Comparison of ENCODE assay signal across 9 cellular contexts in genomic region chr12:104460041-104460757, GRCh38. TPM values are rescaled to one million over a fixed set of nuclear protein-coding genes. Genes with fewer than 3 reads are reported as not detected.
DNase-seq lines count a peak whose midpoint lies in the region; FAIRE-seq and TF ChIP-seq lines count a peak whose summit lies in the region.
"Had no signal": no experiment of that assay in that cellular context is flagged by ENCODE, and none has a peak within 500 bp of the region (broad histone marks: within the 10 kb centered on the region; RNA-seq: fewer than 3 reads in every experiment).

No MANE protein-coding gene starts in this region.

- no peaks in the 10 kb centered on the region for H4K20me1 ChIP-seq in Karpas-422 (ENCODE audit: insufficient read depth, low read depth, low read length)

- peak overlapping the region; percentile 83 for H3K27ac ChIP-seq in CD8-positive, alpha-beta memory T cell (ENCODE audit: low read depth, low read length)
- peak overlapping the region; percentile 84 for H3K27ac ChIP-seq in colonic mucosa
- no peak overlapping the region for H3K27ac ChIP-seq in kidney (ENCODE audit: low read depth in 2 of 2, low read length in 2 of 2)
- no peak overlapping the region for H3K27ac ChIP-seq in testis
- no peak overlapping the region for H3K27ac ChIP-seq in Karpas-422 (ENCODE audit: low read length)

- H3K9ac ChIP-seq in colonic mucosa (ENCODE audit: low read depth in 2 of 2, low read length in 2 of 2) = peak overlapping the region; percentile 12 to 19
- no peak overlapping the region for H3K9ac ChIP-seq in kidney (ENCODE audit: low read length in 2 of 2)
- no peak overlapping the region for H3K9ac ChIP-seq in Karpas-422 (ENCODE audit: low read length)

- H3K27ac Mint-ChIP-seq in CD8-positive, alpha-beta memory T cell = peak overlapping the region; percentile 88 to 99 (median 98)
- H3K27ac Mint-ChIP-seq in neural crest cell (ENCODE audit: unreplicated experiment) = no peak overlapping the region

- intact Hi-C loops in colonic mucosa (cut with DNase I) (no loop called here), kidney (cut with DNase I) (no loop called here), posterior cingulate gyrus (cut with DNase I) (no loop called here), testis (cut with DNase I; ENCODE audit: low total_unique reads) (no loop called here)

- no peak overlapping the region for H3K4me2 ChIP-seq in Karpas-422 (ENCODE audit: low read depth, low read length, poor library complexity, severe bottlenecking)

- POLR2A ChIA-PET in CD8-positive, alpha-beta memory T cell (lab: Charles Lee) = interaction anchor here (0.6 to 2.2 kb wide), 6 partner anchors 13 to 604 kb away, joined by 3 to 18 read pairs (median 5); no protein-coding TSS in a partner anchor

- TF ChIP-seq POLR2A in NB4 (IDR thresholded peaks at IDR 0.05; ENCODE audit: extremely low read depth, insufficient read length) = no peak
- no peak for TF ChIP-seq POLR2A in testis (IDR thresholded peaks at IDR 0.05)

- peak overlapping the region; percentile 92 to 100 (median 97) for H3K4me3 Mint-ChIP-seq in CD8-positive, alpha-beta memory T cell
- peak overlapping the region; percentile 91 for H3K4me3 Mint-ChIP-seq in neural crest cell

- no peak overlapping the region for H2AFZ ChIP-seq in Karpas-422 (ENCODE audit: low read length)

- peaks cover 0 to 2% (median 0%) of the 10 kb centered on the region in 5 donors for H3K9me3 Mint-ChIP-seq in CD8-positive, alpha-beta memory T cell
- no peaks in the 10 kb centered on the region for H3K9me3 Mint-ChIP-seq in neural crest cell

- H3K9me2 ChIP-seq in Karpas-422 (replicated peaks; ENCODE audit: insufficient read depth, low read length) = no peaks in the 10 kb centered on the region

- no peaks in the 10 kb centered on the region for H3K79me2 ChIP-seq in Karpas-422 (ENCODE audit: low read length)

- no peaks in the 10 kb centered on the region for H3K27me3 ChIP-seq in CD8-positive, alpha-beta memory T cell (ENCODE audit: insufficient read depth, low read length, poor library complexity, severe bottlenecking)
- H3K27me3 ChIP-seq in colonic mucosa (peaks cover 22% of the 10 kb centered on the region), testis (no peaks in the 10 kb centered on the region), Karpas-422 (ENCODE audit: low read length) (no peaks in the 10 kb centered on the region)

- 68 to 71% methylated on average over 10 of the region's 10 CpGs for WGBS in testis, 2 donors

- H3K9me3 ChIP-seq in CD8-positive, alpha-beta memory T cell (ENCODE audit: low read length) = no peaks in the 10 kb centered on the region
- H3K9me3 ChIP-seq in colonic mucosa (no peaks in the 10 kb centered on the region), kidney (ENCODE audit: control insufficient read depth in 1 of 2, low read length in 2 of 2) (no peaks in the 10 kb centered on the region), testis (no peaks in the 10 kb centered on the region), Karpas-422 (ENCODE audit: low read length) (no peaks in the 10 kb centered on the region)

- peaks cover 4 to 35% (median 6%) of the 10 kb centered on the region in 3 donors for H3K36me3 Mint-ChIP-seq in CD8-positive, alpha-beta memory T cell
- no peaks in the 10 kb centered on the region for H3K36me3 Mint-ChIP-seq in neural crest cell (ENCODE audit: low read depth)

- no peak for FAIRE-seq in kidney (lab: Jason Lieb, UNC)

- peak overlapping the region; percentile 94 for H3K4me3 ChIP-seq in CD8-positive, alpha-beta memory T cell (ENCODE audit: low read length)
- H3K4me3 ChIP-seq in NB4 (ENCODE audit: low read depth, low read length) (peak overlapping the region; percentile 88), colonic mucosa (no peak overlapping the region), kidney (ENCODE audit: low read length in 2 of 2) (no peak overlapping the region), testis (no peak overlapping the region), Karpas-422 (ENCODE audit: low read length) (no peak overlapping the region)

- CTCF ChIA-PET in CD8-positive, alpha-beta memory T cell (lab: Charles Lee) = interaction anchor here (1.0 to 3.7 kb wide), 7 partner anchors 11 to 109 kb away, joined by 3 to 23 read pairs (median 5); no protein-coding TSS in a partner anchor

- no peaks in the 10 kb centered on the region for H3K27me3 Mint-ChIP-seq in CD8-positive, alpha-beta memory T cell
- H3K27me3 Mint-ChIP-seq in neural crest cell (ENCODE audit: low read depth) = peaks cover 61% of the 10 kb centered on the region

- no peak for DNase-seq in CD8-positive, alpha-beta memory T cell
- DNase-seq in NB4 (ENCODE audit: low read depth) (peak; percentile 41), colonic mucosa (no peak), neural crest cell (ENCODE audit: low read depth, low spot score) (no peak), kidney (no peak), posterior cingulate gyrus (no peak), testis (no peak), Karpas-422 (no peak)
- DNase-seq: NCI-H226 had no signal

- peaks cover 65 to 75% (median 73%) of the 10 kb centered on the region in 3 donors for H3K4me1 Mint-ChIP-seq in CD8-positive, alpha-beta memory T cell
- peaks cover 38% of the 10 kb centered on the region for H3K4me1 Mint-ChIP-seq in neural crest cell

- no peaks in the 10 kb centered on the region for H3K36me3 ChIP-seq in CD8-positive, alpha-beta memory T cell (ENCODE audit: insufficient read depth, low read length)
- H3K36me3 ChIP-seq in colonic mucosa (no peaks in the 10 kb centered on the region), kidney (ENCODE audit: control insufficient read depth in 1 of 2, insufficient read depth in 2 of 2, low read length in 2 of 2) (no peaks in the 10 kb centered on the region), testis (ENCODE audit: low read depth, missing control alignments) (no peaks in the 10 kb centered on the region), Karpas-422 (ENCODE audit: insufficient read depth, low read length) (no peaks in the 10 kb centered on the region)

- TF ChIP-seq CTCF in NB4 (IDR thresholded peaks at IDR 0.05; ENCODE audit: low read depth, low read length) (no peak), colonic mucosa (IDR thresholded peaks at IDR 0.05) (no peak), neural crest cell (conservative IDR thresholded peaks at IDR 0.05) (no peak), kidney (IDR thresholded peaks at IDR 0.05; ENCODE audit: borderline replicate concordance, extremely low read depth, insufficient read depth) (no peak), testis (IDR thresholded peaks at IDR 0.05) (no peak)

- peaks cover 63% of the 10 kb centered on the region for H3K4me1 ChIP-seq in CD8-positive, alpha-beta memory T cell (ENCODE audit: insufficient read depth, low read length)
- no peaks in the 10 kb centered on the region for H3K4me1 ChIP-seq in colonic mucosa
- peaks cover 0 to 2% of the 10 kb centered on the region in 2 donors for H3K4me1 ChIP-seq in kidney (ENCODE audit: control insufficient read depth in 1 of 2, insufficient read depth in 1 of 2, low read depth in 1 of 2, low read length in 2 of 2)
- H3K4me1 ChIP-seq in testis = peaks cover 5% of the 10 kb centered on the region
- H3K4me1 ChIP-seq in Karpas-422 (ENCODE audit: low read length) = peaks cover 9% of the 10 kb centered on the region

RNA-seq across cellular contexts. Expression of gene CHST11, which starts 3.5 kb away (rescaled TPM):
- total RNA-seq in CD8-positive, alpha-beta memory T cell = 10 to 100 TPM; 47.8 to 51.5 TPM
- 76.8 TPM for polyA plus RNA-seq in CD8-positive, alpha-beta memory T cell
- 1 to 10 TPM; 2.9 to 4.9 TPM for total RNA-seq in colonic mucosa
- total RNA-seq in neural crest cell = 10.0 and 10.2 TPM in 2 replicates
- 23.3 TPM for total RNA-seq in kidney
- polyA plus RNA-seq in kidney (ENCODE audit: insufficient read depth, low read depth, low replicate concordance) = 2.0 TPM
- total RNA-seq in testis = 10 to 100 TPM; 23.9 to 36.9 TPM
- 5.1 TPM for polyA plus RNA-seq in testis (ENCODE audit: insufficient read depth, low read depth, low replicate concordance)
- total RNA-seq in Karpas-422 (2014; rRNA removed; shearing (Covaris generic); ENCODE audit: low replicate concordance) = not detected in 2 replicates

Comparison
In these comparisons a context has a peak if more than half of its experiments do, and no peak if none do; other contexts are left out.
1. H3K27ac ChIP-seq: peak in CD8-positive, alpha-beta memory T cell (single experiment) and colonic mucosa (single experiment); none in kidney (0 of 2), testis (0 of 2) and Karpas-422 (single experiment).
2. H3K4me3 ChIP-seq: peak in CD8-positive, alpha-beta memory T cell (single experiment) and NB4 (single experiment); none in colonic mucosa (single experiment), kidney (0 of 2), testis (0 of 2) and Karpas-422 (single experiment).
3. H3K9ac ChIP-seq: peak in colonic mucosa (2 of 2); none in kidney (0 of 2) and Karpas-422 (single experiment).